Comparison of ENCODE assay signal across 9 cellular contexts in genomic region chr7:26187380-26188290, GRCh38. TPM values are rescaled to one million over a fixed set of nuclear protein-coding genes. Genes with fewer than 3 reads are reported as not detected.
DNase-seq lines count a peak whose midpoint lies in the region; ATAC-seq and TF ChIP-seq lines count a peak whose summit lies in the region.
"Had no signal": no experiment of that assay in that cellular context is flagged by ENCODE, and none has a peak within 500 bp of the region (broad histone marks: within the 10 kb centered on the region; RNA-seq: fewer than 3 reads in every experiment).

No MANE protein-coding gene starts in this region.

- peak; percentile 51 for TF ChIP-seq POLR2A in GM18951 (IDR thresholded peaks at IDR 0.05; ENCODE audit: extremely low read depth, insufficient read depth, insufficient read length)

- H3K4me2 ChIP-seq in BLaER1 treated with 17β-estradiol and CSF1 and Interleukin-3, amounts not matched to agents 10 nM and 100 nM = no peak overlapping the region

- no peak overlapping the region for H3K9ac ChIP-seq in BLaER1 treated with 17β-estradiol and CSF1 and Interleukin-3, amounts not matched to agents 10 nM and 100 nM
- H3K9ac ChIP-seq in iPS-18a (ENCODE audit: low read length) = peak overlapping the region; percentile 54

- H3K27ac ChIP-seq in BLaER1 treated with 17β-estradiol and CSF1 and Interleukin-3, amounts not matched to agents 10 nM and 100 nM = peak overlapping the region in 7 of 11 experiments; percentile 1 to 45 (median 31); a peak in 9 of 22 replicates
- H3K27ac ChIP-seq in SJSA1 (0 out of 2 replicates have a peak overlapping the region, but pooled peaks have one; percentile 7), iPS-18a (ENCODE audit: low read length) (peak overlapping the region; percentile 78)
- H3K27ac ChIP-seq: thoracic aorta had no signal

- ATAC-seq in GM19455 (IDR thresholded peaks at IDR 0.05; ENCODE audit: unreplicated experiment) (no peak), GM21825 (IDR thresholded peaks at IDR 0.05; ENCODE audit: unreplicated experiment) (no peak)

- H3K4me3 ChIP-seq in BLaER1 treated with 17β-estradiol and CSF1 and Interleukin-3, amounts not matched to agents 10 nM and 100 nM = no peak overlapping the region
- H3K4me3 ChIP-seq in SJSA1 (no peak overlapping the region), iPS-18a (ENCODE audit: low read length) (no peak overlapping the region)
- H3K4me3 ChIP-seq: thoracic aorta had no signal

- H3K9me3 ChIP-seq in BLaER1 treated with 17β-estradiol and CSF1 and Interleukin-3, amounts not matched to agents 10 nM and 100 nM (replicated peaks in 1 of 11) = no peaks in the 10 kb centered on the region
- no peaks in the 10 kb centered on the region for H3K9me3 ChIP-seq in SJSA1 (replicated peaks)
- no peaks in the 10 kb centered on the region for H3K9me3 ChIP-seq in iPS-18a (ENCODE audit: control insufficient read depth, low read depth, low read length)
- H3K9me3 ChIP-seq: thoracic aorta had no signal

- in situ Hi-C loops in GM18951 (cut with MboI; ENCODE audit: low sequenced_read_pairs, unreplicated experiment) = no loop called here

- no peaks in the 10 kb centered on the region for H3K27me3 ChIP-seq in BLaER1 treated with 17β-estradiol and CSF1 and Interleukin-3, amounts not matched to agents 10 nM and 100 nM
- H3K27me3 ChIP-seq in SJSA1 (replicated peaks) (peaks cover 9% of the 10 kb centered on the region; the same call in 1 of the 2 replicates), iPS-18a (ENCODE audit: control insufficient read depth, insufficient read depth, low read length) (no peaks in the 10 kb centered on the region)

- peaks cover 47 to 78% (median 55%) of the 10 kb centered on the region in 11 experiments for H3K36me3 ChIP-seq in BLaER1 treated with 17β-estradiol and CSF1 and Interleukin-3, amounts not matched to agents 10 nM and 100 nM
- H3K36me3 ChIP-seq in SJSA1 (peaks cover 64% of the 10 kb centered on the region), iPS-18a (ENCODE audit: control insufficient read depth, low read depth, low read length) (peaks cover 52% of the 10 kb centered on the region)

- peaks cover 90 to 100% (median 100%) of the 10 kb centered on the region in 11 experiments for H4K20me1 ChIP-seq in BLaER1 treated with 17β-estradiol and CSF1 and Interleukin-3, amounts not matched to agents 10 nM and 100 nM

- DNase-seq in SJSA1 (ENCODE audit: low read depth in 1 of 2, low spot score in 2 of 2) (peak in 1 of 2 experiments; percentile 48), UCSD-AML1 (lab: John Stamatoyannopoulos, UW; ENCODE audit: unreplicated experiment) (no peak)
- DNase-seq in effector CD4-positive, alpha-beta T cell = no peak

- H3K4me1 ChIP-seq in BLaER1 treated with 17β-estradiol and CSF1 and Interleukin-3, amounts not matched to agents 10 nM and 100 nM = peaks cover 3 to 24% (median 8%) of the 10 kb centered on the region in 10 experiments
- peaks cover 11% of the 10 kb centered on the region; the same call in 1 of the 2 replicates for H3K4me1 ChIP-seq in SJSA1 (replicated peaks)
- H3K4me1 ChIP-seq in iPS-18a (ENCODE audit: control insufficient read depth, low read depth, low read length) = no peaks in the 10 kb centered on the region

RNA-seq across cellular contexts. Expression of gene HNRNPA2B1, which starts 12.9 kb away (rescaled TPM):
- total RNA-seq in SJSA1 (2014; rRNA removed; shearing (Covaris generic)) = 327 and 364 TPM in 2 replicates

RNA-seq across cellular contexts. Expression of gene CBX3, which starts 13.9 kb away (rescaled TPM):
- total RNA-seq in SJSA1 (2014; rRNA removed; shearing (Covaris generic)) = 231 and 246 TPM in 2 replicates

RNA-seq across cellular contexts. Expression of gene NFE2L3, which starts 35.6 kb away (rescaled TPM):
- total RNA-seq in SJSA1 (2014; rRNA removed; shearing (Covaris generic)) = 14.4 and 17.1 TPM in 2 replicates

Comparison
In these comparisons a context has a peak if more than half of its experiments do, and no peak if none do; other contexts are left out.
1. H3K27ac ChIP-seq: peak in every context shown above with its lines; median percentile 78 in iPS-18a; 31 in BLaER1 treated with 17β-estradiol and CSF1 and Interleukin-3, amounts not matched to agents 10 nM and 100 nM; 7 in SJSA1.